27 cellular contexts compared by ENCODE assay signal in the genomic region with DNA sequence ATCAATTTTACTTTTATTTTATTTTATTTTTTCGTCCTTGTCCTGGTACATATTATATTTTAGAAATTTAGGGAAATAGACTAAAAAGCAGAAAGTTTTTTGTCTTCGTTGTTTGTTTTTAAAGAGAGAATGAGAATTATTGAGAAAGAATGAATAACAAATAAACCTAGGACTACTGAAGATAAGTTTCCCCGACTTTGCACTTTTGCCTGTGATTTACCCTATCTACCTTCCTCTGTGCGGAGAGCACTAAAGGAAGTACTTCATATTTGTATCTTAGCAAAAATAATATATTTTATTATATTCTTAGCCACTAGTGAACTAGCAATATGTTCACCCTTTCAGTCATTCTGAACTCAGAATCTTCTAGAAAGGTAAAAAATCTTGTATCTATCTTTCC.
"Had no signal": no experiment of that assay in that cellular context is flagged by ENCODE, and none has a peak within 500 bp of the region (broad histone marks: within the 10 kb centered on the region; RNA-seq: fewer than 3 reads in every experiment).

No MANE protein-coding gene starts in this region.

- H3K4me3 ChIP-seq: PC-9 had no signal

- DNase-seq: activated CD4-positive, alpha-beta T cell treated with anti-CD3 and anti-CD28 coated beads for 36 hours; activated CD4-positive, alpha-beta T cell treated with anti-CD3 and anti-CD28 coated beads, Interleukin-2, amount 10 ng/mL, durations not matched to agents 7 days and 5 days; activated CD4-positive, alpha-beta T cell treated with anti-CD3 and anti-CD28 coated beads, Interleukin-2, amount 50 U/mL, for 48 hours; activated CD8-positive, alpha-beta memory T cell treated with anti-CD3 and anti-CD28 coated beads, Interleukin-2, amount 50 U/mL, for 4 hours; activated CD8-positive, alpha-beta T cell treated with anti-CD3 and anti-CD28 coated beads, Interleukin-2, amount 10 ng/mL, durations not matched to agents 7 days and 5 days; activated effector memory CD4-positive, alpha-beta T cell treated with Interleukin-2 at 50 U/mL for 16 hours; activated naive CD4-positive, alpha-beta T cell treated with anti-CD3 and anti-CD28 coated beads, Interleukin-2, amount 10 ng/mL, durations not matched to agents 7 days and 5 days; activated naive CD8-positive, alpha-beta T cell treated with anti-CD3 and anti-CD28 coated beads, Interleukin-2, amount 50 U/mL, for 24 hours; activated T-cell treated with anti-CD3 and anti-CD28 coated beads, Interleukin-2, amount 50 U/mL, for 48 hours; anterior cingulate cortex; caudate nucleus; cerebellar nuclear complex; MM.1S; MV-4-11; NCI-H1092; NCI-H1436 treated with DMSO at 0.1 percent for 48 hours; NCI-H1694 treated with DMSO at 0.1 percent for 48 hours; NCI-H2029; NCI-H510A; NCI-H526; NCI-H748 treated with DMSO at 0.1 percent for 48 hours; NK-92 treated with Interleukin-12 subunit alpha and Interleukin-12 subunit beta, amount 100 ng/mL, for 24 hours; PC-9; Right ventricle myocardium superior had no signal

- FAIRE-seq: bronchial epithelial cell had no signal

- ATAC-seq: activated CD4-positive, alpha-beta T cell treated with anti-CD3 and anti-CD28 coated beads for 36 hours; activated CD4-positive, CD25-positive, alpha-beta regulatory T cell treated with anti-CD3 and anti-CD28 coated beads, Interleukin-2, amount 50 U/mL, for 24 hours; activated CD8-positive, alpha-beta T cell treated with anti-CD3 and anti-CD28 coated beads, Interleukin-2, amount 10 ng/mL, durations not matched to agents 7 days and 5 days; activated naive CD8-positive, alpha-beta T cell treated with anti-CD3 and anti-CD28 coated beads, Interleukin-2, amount 50 U/mL, for 24 hours; WTC11 had no signal

- H3K4me2 ChIP-seq: PC-9 had no signal

- H2AFZ ChIP-seq: PC-9 had no signal

- H3K27ac ChIP-seq: PC-9 had no signal
